Comparison of ENCODE assay signal across 25 cellular contexts in genomic region chr16:66566051-66566901, GRCh38. TPM values are rescaled to one million over a fixed set of nuclear protein-coding genes. Genes with fewer than 3 reads are reported as not detected.
DNase-seq lines count a peak whose midpoint lies in the region; ATAC-seq and TF ChIP-seq lines count a peak whose summit lies in the region.
"Had no signal": no experiment of that assay in that cellular context is flagged by ENCODE, and none has a peak within 500 bp of the region (broad histone marks: within the 10 kb centered on the region; RNA-seq: fewer than 3 reads in every experiment).

Gene CMTM1, plus strand, starts transcription at chr16:66566439. Its CDS starts 75 bp downstream, at chr16:66566514.

- no peak for TF ChIP-seq POLR2A in testis (IDR thresholded peaks at IDR 0.05)

- no peaks in the 10 kb centered on the region for H3K9me3 Mint-ChIP-seq in activated naive CD4-positive, alpha-beta T cell treated with anti-CD3 and anti-CD28 coated beads, Interleukin-2, amount 50 U/mL, for 72 hours
- no peaks in the 10 kb centered on the region for H3K9me3 Mint-ChIP-seq in endothelial cell (ENCODE audit: unreplicated experiment)

- peak within 1 kb of the TSS; percentile 9 to 23 for H3K4me3 ChIP-seq in testis
- H3K4me3 ChIP-seq: BLaER1 treated with 17β-estradiol and CSF1 and Interleukin-3, amounts not matched to agents 10 nM and 100 nM; body of pancreas; heart left ventricle; MG63; SK-N-MC; thoracic aorta had no signal

- no peak for ATAC-seq in activated naive CD4-positive, alpha-beta T cell treated with anti-CD3 and anti-CD28 coated beads, Interleukin-2, amount 50 U/mL, for 72 hours
- ATAC-seq in T-helper 17 cell (no peak), HG02884 (IDR thresholded peaks at IDR 0.05; ENCODE audit: unreplicated experiment) (no peak)
- ATAC-seq: body of pancreas, heart left ventricle had no signal

- peaks cover 28% of the 10 kb centered on the region for H3K4me1 Mint-ChIP-seq in T-helper 17 cell
- H3K4me1 Mint-ChIP-seq in endothelial cell (ENCODE audit: unreplicated experiment), result peaks cover 17% of the 10 kb centered on the region

- peak within 1 kb of the TSS in 1 of 2 donors; percentile 40 for H3K27ac Mint-ChIP-seq in activated naive CD4-positive, alpha-beta T cell treated with anti-CD3 and anti-CD28 coated beads, Interleukin-2, amount 50 U/mL, for 72 hours
- peak within 1 kb of the TSS; percentile 95 for H3K27ac Mint-ChIP-seq in T-helper 17 cell
- H3K27ac Mint-ChIP-seq in endothelial cell (ENCODE audit: unreplicated experiment), result peak within 1 kb of the TSS; percentile 90

- H3K4me1 ChIP-seq in testis, result no peaks in the 10 kb centered on the region
- H3K4me1 ChIP-seq: body of pancreas had no signal

- H3K27me3 Mint-ChIP-seq in T-helper 17 cell (no peaks in the 10 kb centered on the region), endothelial cell (ENCODE audit: unreplicated experiment) (no peaks in the 10 kb centered on the region)

- no peak within 1 kb of the TSS for H3K4me3 Mint-ChIP-seq in T-helper 17 cell
- peak within 1 kb of the TSS; percentile 67 for H3K4me3 Mint-ChIP-seq in endothelial cell (ENCODE audit: unreplicated experiment)

- H3K27ac ChIP-seq in testis, result no peak within 1 kb of the TSS
- H3K27ac ChIP-seq: body of pancreas, heart left ventricle, SK-N-MC, thoracic aorta, WERI-Rb-1 had no signal

- TF ChIP-seq CTCF in endothelial cell (IDR thresholded peaks at IDR 0.05; ENCODE audit: unreplicated experiment) (no peak), testis (IDR thresholded peaks at IDR 0.05) (no peak)

- intact Hi-C loops in testis (cut with DNase I; ENCODE audit: low total_unique reads), result no loop called here

- H3K9me3 ChIP-seq in T-helper 17 cell (ENCODE audit: control insufficient read depth, low read length, poor library complexity, severe bottlenecking), result no peaks in the 10 kb centered on the region
- no peaks in the 10 kb centered on the region for H3K9me3 ChIP-seq in testis
- H3K9me3 ChIP-seq: body of pancreas, heart left ventricle, MG63, thoracic aorta had no signal

- H3K27me3 ChIP-seq in testis, result no peaks in the 10 kb centered on the region
- H3K27me3 ChIP-seq: BLaER1 treated with 17β-estradiol and CSF1 and Interleukin-3, amounts not matched to agents 10 nM and 100 nM; body of pancreas; heart left ventricle; MG63 had no signal

- peaks cover 4 to 42% of the 10 kb centered on the region in 2 donors for H3K36me3 Mint-ChIP-seq in activated naive CD4-positive, alpha-beta T cell treated with anti-CD3 and anti-CD28 coated beads, Interleukin-2, amount 50 U/mL, for 72 hours
- H3K36me3 Mint-ChIP-seq in T-helper 17 cell (ENCODE audit: low read depth) (peaks cover 4% of the 10 kb centered on the region), endothelial cell (ENCODE audit: low read depth, unreplicated experiment) (peaks cover 14% of the 10 kb centered on the region)

- H3K36me3 ChIP-seq in testis (ENCODE audit: low read depth, missing control alignments), result no peaks in the 10 kb centered on the region
- H3K36me3 ChIP-seq: thoracic aorta had no signal

- WGBS in testis, 2 donors, result 67 to 79% methylated on average over 49 to 54 of the region's 54 CpGs

- no peak for DNase-seq in activated naive CD4-positive, alpha-beta T cell treated with anti-CD3 and anti-CD28 coated beads, Interleukin-2, amount 50 U/mL, for 72 hours (ENCODE audit: low spot score in 2 of 2)
- DNase-seq in activated naive CD4-positive, alpha-beta T cell treated with anti-CD3 and anti-CD28 coated beads, Interleukin-2, amount 50 U/mL, for 16 hours, result no peak
- DNase-seq in T-helper 17 cell (no peak), endothelial cell (ENCODE audit: low spot score) (no peak), testis (no peak)
- DNase-seq in stimulated activated CD4-positive, alpha-beta T cell treated with anti-CD3 and anti-CD28 coated beads, Interleukin-12 subunit alpha, Interleukin-12 subunit beta, amount 100 ng/mL, for 4 hours, result no peak
- DNase-seq: activated CD8-positive, alpha-beta memory T cell treated with anti-CD3 and anti-CD28 coated beads for 24 hours; body of pancreas; erythroblast; foreskin fibroblast; heart left ventricle; mammary epithelial cell; MG63; NCI-H2081 treated with DMSO at 0.1 percent for 48 hours; NCI-H345; NCI-H774; nucleus accumbens; stimulated activated CD4-positive, alpha-beta T cell treated with anti-CD3 and anti-CD28 coated beads, Interleukin-4, amount 100 ng/mL, for 1 hour; stimulated activated naive CD4-positive, alpha-beta T cell; T-helper 9 cell; WERI-Rb-1 had no signal

RNA-seq across cellular contexts. Expression of gene CMTM1, which starts in this region (rescaled TPM):
- 10 to 100 TPM; 13.0 to 13.1 TPM for total RNA-seq in activated naive CD4-positive, alpha-beta T cell treated with anti-CD3 and anti-CD28 coated beads, Interleukin-2, amount 50 U/mL, for 72 hours
- 1 to 10 TPM; 3.3 to 3.6 TPM for total RNA-seq in T-helper 17 cell
- total RNA-seq in endothelial cell (ENCODE audit: unreplicated experiment), result 8.3 TPM
- 10 to 100 TPM; 24.0 to 47.5 TPM for total RNA-seq in testis
- polyA plus RNA-seq in testis (ENCODE audit: insufficient read depth, low read depth, low replicate concordance), result 103 TPM
- total RNA-seq: body of pancreas had no signal
